ENCODE assay signal across 15 cellular contexts in genomic region chr15:101044625-101045235, GRCh38.
DNase-seq lines count a peak whose midpoint lies in the region; ATAC-seq and TF ChIP-seq lines count a peak whose summit lies in the region.
"Had no signal": no experiment of that assay in that cellular context is flagged by ENCODE, and none has a peak within 500 bp of the region (broad histone marks: within the 10 kb centered on the region; RNA-seq: fewer than 3 reads in every experiment).

No MANE protein-coding gene starts in this region.

- H3K9me3 ChIP-seq in SJSA1 (replicated peaks) (no peaks in the 10 kb centered on the region; the same call in 1 of the 2 replicates), lung (ENCODE audit: control insufficient read depth in 2 of 2, insufficient read depth in 1 of 2, low read length in 1 of 2) (no peaks in the 10 kb centered on the region), testis (no peaks in the 10 kb centered on the region), tibial nerve (peaks cover 0 to 4% (median 0%) of the 10 kb centered on the region in 4 donors)

- ATAC-seq in lung (ENCODE audit: insufficient read depth, low FRiP score), result no peak
- ATAC-seq in HG03139 (IDR thresholded peaks at IDR 0.05; ENCODE audit: unreplicated experiment), result no peak
- ATAC-seq: effector memory CD8-positive, alpha-beta T cell; Panc1; SK-N-SH treated with all-trans-retinoic acid at 6 μM for 48 hours had no signal

- peak overlapping the region; percentile 64 for H3K27ac ChIP-seq in SJSA1
- H3K27ac ChIP-seq in coronary artery, result peak overlapping the region in 1 of 2 donors; percentile 54
- peak overlapping the region in 1 of 2 donors; percentile 40 for H3K27ac ChIP-seq in lung (ENCODE audit: low read depth in 1 of 2, low read length in 1 of 2)
- peak overlapping the region; percentile 71 to 88 for H3K27ac ChIP-seq in testis
- peak overlapping the region in 2 of 4 donors; percentile 54 to 70 for H3K27ac ChIP-seq in tibial nerve

- TF ChIP-seq POLR2A in testis (IDR thresholded peaks at IDR 0.05), result no peak
- TF ChIP-seq POLR2A in tibial nerve (IDR thresholded peaks at IDR 0.05), result no peak

- DNase-seq in SJSA1 (ENCODE audit: low read depth in 1 of 2, low spot score in 2 of 2), result peak in 1 of 2 experiments; percentile 31
- peak; percentile 58 for DNase-seq in coronary artery (ENCODE audit: low spot score)
- DNase-seq in lung (ENCODE audit: low spot score), result peak; percentile 7
- peak; percentile 9 for DNase-seq in testis
- no peak for DNase-seq in tibial nerve (ENCODE audit: low spot score in 2 of 2)
- DNase-seq in GM19238 (ENCODE audit: insufficient read length, low spot score), result no peak
- DNase-seq: activated CD4-positive, alpha-beta T cell treated with anti-CD3 and anti-CD28 coated beads for 1 hour; activated naive CD4-positive, alpha-beta T cell; Calu3; effector memory CD8-positive, alpha-beta T cell; NCI-H2227 treated with DMSO at 0.1 percent for 48 hours; T-helper 9 cell had no signal

- WGBS in lung, 2 donors, result 86 to 94% methylated on average over 11 of the region's 11 CpGs
- 75 to 78% methylated on average over 11 of the region's 11 CpGs for WGBS in testis, 2 donors
- 92 to 94% methylated on average over 11 of the region's 11 CpGs for WGBS in tibial nerve, 2 donors

- H3K36me3 ChIP-seq in SJSA1 (peaks cover 21% of the 10 kb centered on the region), lung (ENCODE audit: control insufficient read depth in 2 of 2, insufficient read depth in 2 of 2, low read length in 2 of 2) (peaks cover 0 to 19% of the 10 kb centered on the region in 2 donors), testis (ENCODE audit: low read depth, missing control alignments) (no peaks in the 10 kb centered on the region), tibial nerve (peaks cover 0 to 19% (median 6%) of the 10 kb centered on the region in 3 donors)

- H3K27me3 ChIP-seq in SJSA1 (replicated peaks), result no peaks in the 10 kb centered on the region
- H3K27me3 ChIP-seq in lung (ENCODE audit: control insufficient read depth, insufficient read depth), result no peaks in the 10 kb centered on the region
- no peaks in the 10 kb centered on the region for H3K27me3 ChIP-seq in testis
- no peaks in the 10 kb centered on the region for H3K27me3 ChIP-seq in tibial nerve

- H3K4me3 ChIP-seq in SJSA1, result no peak overlapping the region
- no peak overlapping the region for H3K4me3 ChIP-seq in coronary artery
- no peak overlapping the region for H3K4me3 ChIP-seq in lung
- H3K4me3 ChIP-seq in testis, result no peak overlapping the region
- H3K4me3 ChIP-seq in tibial nerve, result no peak overlapping the region

- intact Hi-C loops in testis (cut with DNase I; ENCODE audit: low total_unique reads), result no loop called here

- H3K4me1 ChIP-seq in SJSA1 (replicated peaks) (peaks cover 38% of the 10 kb centered on the region), lung (ENCODE audit: control insufficient read depth in 2 of 2, insufficient read depth in 2 of 2, low read length in 2 of 2) (peaks cover 0 to 3% of the 10 kb centered on the region in 2 donors), testis (peaks cover 29% of the 10 kb centered on the region), tibial nerve (peaks cover 0 to 42% (median 0%) of the 10 kb centered on the region in 4 donors)

- no peak for TF ChIP-seq EP300 in tibial nerve (IDR thresholded peaks at IDR 0.05)

- TF ChIP-seq CTCF in coronary artery (IDR thresholded peaks at IDR 0.05) (no peak), lung (IDR thresholded peaks at IDR 0.05; ENCODE audit: control extremely low read depth, extremely low read depth) (no peak), testis (IDR thresholded peaks at IDR 0.05) (no peak), tibial nerve (IDR thresholded peaks at IDR 0.05) (no peak)

Comparison
In these comparisons a context has a peak if more than half of its experiments do, and no peak if none do; other contexts are left out.
1. DNase-seq: peak in coronary artery (single experiment), lung (single experiment) and testis (single experiment); none in tibial nerve (0 of 2) and GM19238 (single experiment).